In the genomic region with DNA sequence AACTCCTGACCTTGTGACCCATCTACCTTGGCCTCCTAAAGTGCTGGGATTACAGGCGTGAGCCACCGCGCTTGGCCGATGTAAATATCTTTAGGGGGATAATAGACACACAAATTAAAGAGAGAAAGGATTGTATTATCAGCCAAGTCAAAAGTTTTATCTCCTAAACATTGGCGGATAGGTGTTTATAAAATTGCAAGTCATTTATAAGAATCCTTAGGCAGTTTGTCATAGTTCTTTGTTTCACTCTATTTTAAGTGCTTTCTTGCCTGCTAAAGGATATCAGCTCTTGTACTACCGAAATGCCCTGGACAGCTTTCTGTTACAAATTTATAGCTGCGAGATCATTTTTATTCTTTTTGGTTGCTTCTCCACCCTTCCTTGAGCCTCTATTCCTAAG, we compare ENCODE assay signal across 21 cellular contexts.
"Had no signal": no experiment of that assay in that cellular context is flagged by ENCODE, and none has a peak within 500 bp of the region (broad histone marks: within the 10 kb centered on the region; RNA-seq: fewer than 3 reads in every experiment).

No MANE protein-coding gene starts in this region.

- H3K36me3 Mint-ChIP-seq: activated CD8-positive, alpha-beta memory T cell treated with anti-CD3 and anti-CD28 coated beads, Interleukin-2, amount 10 ng/mL, durations not matched to agents 7 days and 5 days had no signal

- H3K27ac Mint-ChIP-seq: activated CD4-positive, alpha-beta memory T cell treated with anti-CD3 and anti-CD28 coated beads, Interleukin-2, amount 10 ng/mL, durations not matched to agents 7 days and 5 days; activated CD8-positive, alpha-beta memory T cell treated with anti-CD3 and anti-CD28 coated beads, Interleukin-2, amount 10 ng/mL, durations not matched to agents 7 days and 5 days had no signal

- H3K4me3 Mint-ChIP-seq: activated CD4-positive, alpha-beta memory T cell treated with anti-CD3 and anti-CD28 coated beads, Interleukin-2, amount 10 ng/mL, durations not matched to agents 7 days and 5 days; activated CD8-positive, alpha-beta memory T cell treated with anti-CD3 and anti-CD28 coated beads, Interleukin-2, amount 10 ng/mL, durations not matched to agents 7 days and 5 days; central memory CD8-positive, alpha-beta T cell; neural crest cell had no signal

- H3K36me3 ChIP-seq: brain microvascular endothelial cell, gastrocnemius medialis, pancreas, sigmoid colon, upper lobe of left lung had no signal

- H3K27me3 ChIP-seq: brain microvascular endothelial cell, gastrocnemius medialis, pancreas, sigmoid colon, upper lobe of left lung had no signal

- H3K9me3 ChIP-seq: gastrocnemius medialis, pancreas, sigmoid colon, upper lobe of left lung had no signal

- ATAC-seq: activated CD8-positive, alpha-beta memory T cell treated with anti-CD3 and anti-CD28 coated beads, Interleukin-2, amount 10 ng/mL, durations not matched to agents 7 days and 5 days; esophagus mucosa; gastrocnemius medialis; left lobe of liver; stimulated activated naive CD8-positive, alpha-beta T cell treated with anti-CD3 and anti-CD28 coated beads, Interleukin-15, Interleukin-2, amounts not matched to agents 100 U/mL and 50 U/mL, for 24 hours had no signal

- H3K4me3 ChIP-seq: coronary artery, gastrocnemius medialis, pancreas, sigmoid colon, upper lobe of left lung had no signal

- H3K27me3 Mint-ChIP-seq: activated CD4-positive, alpha-beta memory T cell treated with anti-CD3 and anti-CD28 coated beads, Interleukin-2, amount 10 ng/mL, durations not matched to agents 7 days and 5 days; activated CD8-positive, alpha-beta memory T cell treated with anti-CD3 and anti-CD28 coated beads, Interleukin-2, amount 10 ng/mL, durations not matched to agents 7 days and 5 days; central memory CD8-positive, alpha-beta T cell had no signal

- H3K9me3 Mint-ChIP-seq: activated CD4-positive, alpha-beta memory T cell treated with anti-CD3 and anti-CD28 coated beads, Interleukin-2, amount 10 ng/mL, durations not matched to agents 7 days and 5 days; central memory CD8-positive, alpha-beta T cell; neural crest cell had no signal

- DNase-seq: activated CD4-positive, alpha-beta memory T cell treated with anti-CD3 and anti-CD28 coated beads, Interleukin-2, amount 10 ng/mL, durations not matched to agents 7 days and 5 days; activated CD4-positive, alpha-beta T cell treated with anti-CD3 and anti-CD28 coated beads for 48 hours; activated CD4-positive, CD25-positive, alpha-beta regulatory T cell; activated CD8-positive, alpha-beta memory T cell treated with anti-CD3 and anti-CD28 coated beads, Interleukin-2, amount 10 ng/mL, durations not matched to agents 7 days and 5 days; activated naive CD4-positive, alpha-beta T cell; anterior cingulate cortex; brain microvascular endothelial cell; effector CD4-positive, alpha-beta T cell; gastrocnemius medialis; head of caudate nucleus; pancreas; sigmoid colon; stimulated activated naive CD8-positive, alpha-beta T cell treated with anti-CD3 and anti-CD28 coated beads, Interleukin-15, Interleukin-2, amounts not matched to agents 100 U/mL and 50 U/mL, for 24 hours; T-helper 1 cell; T-helper 9 cell had no signal

- H3K27ac ChIP-seq: brain microvascular endothelial cell, gastrocnemius medialis, pancreas, sigmoid colon had no signal

- H3K4me1 Mint-ChIP-seq: activated CD4-positive, alpha-beta memory T cell treated with anti-CD3 and anti-CD28 coated beads, Interleukin-2, amount 10 ng/mL, durations not matched to agents 7 days and 5 days; activated CD8-positive, alpha-beta memory T cell treated with anti-CD3 and anti-CD28 coated beads, Interleukin-2, amount 10 ng/mL, durations not matched to agents 7 days and 5 days; central memory CD8-positive, alpha-beta T cell had no signal
